Comparison of ENCODE assay signal across 1 cellular context in the genomic region with DNA sequence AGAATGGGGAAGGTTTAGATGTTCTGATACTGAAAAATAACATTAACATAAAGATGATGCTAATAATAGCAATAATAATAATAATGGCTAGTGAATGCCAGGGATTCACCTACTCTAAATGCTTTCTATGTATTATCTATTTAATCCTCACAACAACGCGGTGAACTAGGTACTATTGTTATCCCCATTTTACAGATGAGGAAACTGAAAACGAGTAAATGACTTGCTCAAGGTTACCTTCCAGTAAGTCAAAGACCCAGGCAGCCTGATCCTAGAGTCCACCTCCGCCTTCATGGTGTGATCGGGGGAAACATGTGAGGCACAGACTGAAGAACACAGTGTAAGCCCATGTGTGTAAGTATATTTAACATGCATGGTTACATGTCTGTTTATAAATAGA.
TF ChIP-seq lines count a peak whose summit lies in the region.

No MANE protein-coding gene starts in this region.

TF ChIP-seq in IMR-90, 13 proteins besides CTCF, POLR2A, EP300 and RAD21 (continued from another document):
- no peak for TF ChIP-seq NFE2L2 (IDR thresholded peaks at IDR 0.05; ENCODE audit: low read depth, low read length)
- no peak for TF ChIP-seq MAFK (IDR thresholded peaks at IDR 0.05; ENCODE audit: low read depth, low read length)
- no peak for TF ChIP-seq ELK1 (IDR thresholded peaks at IDR 0.05; ENCODE audit: borderline replicate concordance, low read depth, low read length)
- TF ChIP-seq, protein P1, sequence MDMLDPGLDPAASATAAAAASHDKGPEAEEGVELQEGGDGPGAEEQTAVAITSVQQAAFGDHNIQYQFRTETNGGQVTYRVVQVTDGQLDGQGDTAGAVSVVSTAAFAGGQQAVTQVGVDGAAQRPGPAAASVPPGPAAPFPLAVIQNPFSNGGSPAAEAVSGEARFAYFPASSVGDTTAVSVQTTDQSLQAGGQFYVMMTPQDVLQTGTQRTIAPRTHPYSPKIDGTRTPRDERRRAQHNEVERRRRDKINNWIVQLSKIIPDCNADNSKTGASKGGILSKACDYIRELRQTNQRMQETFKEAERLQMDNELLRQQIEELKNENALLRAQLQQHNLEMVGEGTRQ (IDR thresholded peaks at IDR 0.05; ENCODE audit: low read depth, low read length) = no peak
- TF ChIP-seq RFX5 (IDR thresholded peaks at IDR 0.05; ENCODE audit: low read depth, low read length) = no peak
- no peak for TF ChIP-seq SMC3 (IDR thresholded peaks at IDR 0.05; ENCODE audit: low read depth, low read length)
- TF ChIP-seq CEBPB (IDR thresholded peaks at IDR 0.05; ENCODE audit: low read depth, low read length) = no peak
